In genomic region chr16:11565665-11566064, GRCh38 we compare ENCODE assay signal across 16 cellular contexts. TPM values are rescaled to one million over a fixed set of nuclear protein-coding genes. Genes with fewer than 3 reads are reported as not detected.
A peak's percentile ranks its signal among the peaks of the same experiment; 100 is the strongest.
DNase-seq lines count a peak whose midpoint lies in the region; ATAC-seq, FAIRE-seq and TF ChIP-seq lines count a peak whose summit lies in the region.
"Had no signal": no experiment of that assay in that cellular context is flagged by ENCODE, and none has a peak within 500 bp of the region (broad histone marks: within the 10 kb centered on the region; RNA-seq: fewer than 3 reads in every experiment).

No MANE protein-coding gene starts in this region.

- no peak for TF ChIP-seq EP300 in K562 (IDR thresholded peaks at IDR 0.05; ENCODE audit: low read length)

- no peaks in the 10 kb centered on the region for H4K20me1 ChIP-seq in K562 (replicated peaks; ENCODE audit: control insufficient read depth, insufficient read depth, low read length)

- in situ Hi-C loops in K562 (cut with MboI) = no loop called here

- H3K4me2 ChIP-seq in K562 (ENCODE audit: insufficient read depth, low read length) = no peak overlapping the region

- intact Hi-C loops in CD4-positive, alpha-beta T cell (cut with DNase I, micrococcal nuclease) = no loop called here
- intact Hi-C loops in Calu3 (cut with micrococcal nuclease; ENCODE audit: unreplicated experiment) (no loop called here), K562 (cut with micrococcal nuclease) (no loop called here)

- ATAC-seq in CD4-positive, alpha-beta T cell (ENCODE audit: poor library complexity) = no peak
- ATAC-seq in K562 (no peak), HG03175 (IDR thresholded peaks at IDR 0.05; ENCODE audit: unreplicated experiment) (no peak), GM21526 (IDR thresholded peaks at IDR 0.05; ENCODE audit: low FRiP score, unreplicated experiment) (no peak)
- ATAC-seq: left colon, Right ventricle myocardium inferior had no signal

- H3K36me3 ChIP-seq in K562 (ENCODE audit: control insufficient read depth, insufficient read depth, low read length) = no peaks in the 10 kb centered on the region
- H3K36me3 ChIP-seq: cardiac muscle cell, ovary had no signal

- TF ChIP-seq CTCF in CD4-positive, alpha-beta T cell (IDR thresholded peaks at IDR 0.05) = no peak
- TF ChIP-seq CTCF in Calu3 (IDR thresholded peaks at IDR 0.05; ENCODE audit: unreplicated experiment) (no peak), K562 (IDR thresholded peaks at IDR 0.05 in 2 of 3, conservative IDR thresholded peaks at IDR 0.05 in 1 of 3; ENCODE audit: insufficient read depth in 2 of 3, low read depth in 1 of 3, low read length in 3 of 3) (no peak), nephron (IDR thresholded peaks at IDR 0.05; ENCODE audit: unreplicated experiment in 3 of 3) (no peak)

- peaks cover 68% of the 10 kb centered on the region for H3K4me1 Mint-ChIP-seq in CD4-positive, alpha-beta T cell (ENCODE audit: low read depth)
- H3K4me1 Mint-ChIP-seq in Calu3 (ENCODE audit: low read depth, unreplicated experiment) (peaks cover 57% of the 10 kb centered on the region), nephron (peaks cover 37% of the 10 kb centered on the region)

- peak overlapping the region; percentile 94 for H3K27ac Mint-ChIP-seq in CD4-positive, alpha-beta T cell
- peak overlapping the region; percentile 41 for H3K27ac Mint-ChIP-seq in Calu3 (ENCODE audit: unreplicated experiment)
- H3K27ac Mint-ChIP-seq in nephron = peak overlapping the region in 2 of 3 experiments; percentile 28 to 63
- H3K27ac Mint-ChIP-seq: mesothelial cell of epicardium had no signal

- no peaks in the 10 kb centered on the region for H3K79me2 ChIP-seq in K562 (ENCODE audit: control insufficient read depth, insufficient read depth, low read length)

- H3K27me3 Mint-ChIP-seq in CD4-positive, alpha-beta T cell = no peaks in the 10 kb centered on the region
- H3K27me3 Mint-ChIP-seq in Calu3 (ENCODE audit: unreplicated experiment) (no peaks in the 10 kb centered on the region), nephron (ENCODE audit: low read depth) (no peaks in the 10 kb centered on the region)

- no peaks in the 10 kb centered on the region for H3K9me3 ChIP-seq in CD4-positive, alpha-beta T cell (ENCODE audit: control insufficient read depth, low read length)
- H3K9me3 ChIP-seq in K562 (replicated peaks; ENCODE audit: control insufficient read depth, insufficient read depth, low read depth, low read length) = no peaks in the 10 kb centered on the region
- H3K9me3 ChIP-seq: ovary had no signal

- BruUV-seq in Calu3 (replicated peaks; lab: Mats Ljungman, UMichigan) = no TSS peak
- BruUV-seq in K562 (replicated peaks; lab: Mats Ljungman, UMichigan) = no TSS peak

- H3K4me3 ChIP-seq in K562 = no peak overlapping the region
- H3K4me3 ChIP-seq: cardiac muscle cell, dorsolateral prefrontal cortex, ovary had no signal

- POLR2A ChIA-PET in CD4-positive, alpha-beta T cell (lab: Charles Lee) = no interaction called here
- POLR2A ChIA-PET in K562 (lab: Yijun Ruan, JAX) = interaction anchor here (1.1 kb wide), 1 partner anchor 1013 kb away, joined by 3 read pairs; no protein-coding TSS in a partner anchor

- 30% methylated on average over 11 of the region's 11 CpGs for WGBS in K562 (ENCODE audit: insufficient coverage, low coverage, missing lambda C conversion rate)

- no peak for TF ChIP-seq POLR2A in K562 (conservative IDR thresholded peaks at IDR 0.05)

- no peak for DNase-seq in CD4-positive, alpha-beta T cell
- DNase-seq in Calu3 = no peak
- DNase-seq in K562 (ENCODE audit: extremely low read depth in 1 of 4, low spot score in 3 of 4) = no peak
- no peak for DNase-seq in activated gamma-delta T cell treated with Interleukin-2 at 50 U/mL for 16 hours
- DNase-seq: activated CD4-positive, CD25-positive, alpha-beta regulatory T cell; left colon; NCI-H1092; NCI-H526; ovary had no signal

- H3K9ac ChIP-seq in K562 (ENCODE audit: insufficient read depth in 1 of 2, low read depth in 2 of 2, low read length in 2 of 2) = peak overlapping the region in 1 of 2 experiments; percentile 35; a peak in 1 of 4 replicates

- CTCF ChIA-PET in CD4-positive, alpha-beta T cell (lab: Charles Lee) = no interaction called here
- CTCF ChIA-PET in Calu3 (lab: Charles Lee) = interaction anchor here (0.6 kb wide), 1 partner anchor 889 kb away, joined by 7 read pairs; no protein-coding TSS in a partner anchor
- CTCF ChIA-PET in K562 (lab: Yijun Ruan, JAX; ENCODE audit: low intra/inter-chr PET ratio) = no interaction called here

- no peaks in the 10 kb centered on the region for H3K9me1 ChIP-seq in K562 (ENCODE audit: control insufficient read depth, insufficient read depth, low read length)

- TF ChIP-seq RAD21 in K562 (CRISPR knock-in tag; conservative IDR thresholded peaks at IDR 0.05 in 1 of 2, IDR thresholded peaks at IDR 0.05 in 1 of 2) = no peak

- no peak overlapping the region for H3K27ac ChIP-seq in CD4-positive, alpha-beta T cell (ENCODE audit: low read depth, low read length)
- H3K27ac ChIP-seq in K562 (ENCODE audit: extremely low read depth, low read depth, low read length) = no peak overlapping the region
- H3K27ac ChIP-seq: cardiac muscle cell, ovary had no signal

- no peak overlapping the region for H2AFZ ChIP-seq in K562 (ENCODE audit: low read depth, low read length)

- peaks cover 75% of the 10 kb centered on the region for H3K36me3 Mint-ChIP-seq in CD4-positive, alpha-beta T cell (ENCODE audit: low read depth)
- H3K36me3 Mint-ChIP-seq in Calu3 (ENCODE audit: insufficient read depth, unreplicated experiment) = peaks cover 88% of the 10 kb centered on the region
- peaks cover 8% of the 10 kb centered on the region for H3K36me3 Mint-ChIP-seq in nephron (ENCODE audit: low read depth)

- no peaks in the 10 kb centered on the region; a peak in 1 of 5 replicates for H3K4me1 ChIP-seq in K562 (replicated peaks in 1 of 2; ENCODE audit: control insufficient read depth in 2 of 2, insufficient read depth in 2 of 2, low read length in 2 of 2)

- FAIRE-seq in K562 (lab: Jason Lieb, UNC) = no peak

- H3K27me3 ChIP-seq in CD4-positive, alpha-beta T cell (ENCODE audit: control insufficient read depth, insufficient read depth, low read length) = no peaks in the 10 kb centered on the region
- H3K27me3 ChIP-seq in K562 (ENCODE audit: control insufficient read depth in 2 of 2, insufficient read depth in 2 of 2, low read length in 2 of 2) = peaks cover 0 to 21% of the 10 kb centered on the region in 2 experiments; a peak in 3 of 5 replicates
- H3K27me3 ChIP-seq: cardiac muscle cell, dorsolateral prefrontal cortex, ovary had no signal

- H3K4me3 Mint-ChIP-seq in CD4-positive, alpha-beta T cell = no peak overlapping the region
- no peak overlapping the region for H3K4me3 Mint-ChIP-seq in Calu3 (ENCODE audit: low read depth, unreplicated experiment)
- no peak overlapping the region for H3K4me3 Mint-ChIP-seq in nephron
- H3K4me3 Mint-ChIP-seq: mesothelial cell of epicardium had no signal

- no peaks in the 10 kb centered on the region for H3K9me3 Mint-ChIP-seq in CD4-positive, alpha-beta T cell
- H3K9me3 Mint-ChIP-seq in Calu3 (ENCODE audit: low read depth, unreplicated experiment) = no peaks in the 10 kb centered on the region
- no peaks in the 10 kb centered on the region for H3K9me3 Mint-ChIP-seq in nephron
- H3K9me3 Mint-ChIP-seq: mesothelial cell of epicardium had no signal

TF ChIP-seq in K562, 482 proteins besides CTCF, POLR2A, EP300 and RAD21 (continues in another document):
- no peak for TF ChIP-seq NFXL1 (CRISPR knock-in tag; IDR thresholded peaks at IDR 0.05)
- peak; percentile 90 for TF ChIP-seq RBM25 (IDR thresholded peaks at IDR 0.05; ENCODE audit: low read depth, low read length, severe bottlenecking)
- peak; percentile 98 for TF ChIP-seq ZFP36 (IDR thresholded peaks at IDR 0.05; ENCODE audit: low read depth, low read length, partially characterized antibody)
- TF ChIP-seq ZC3H11A (IDR thresholded peaks at IDR 0.05; ENCODE audit: low read depth, low read length) = no peak
- peak; percentile 54 for TF ChIP-seq PHF20 (IDR thresholded peaks at IDR 0.05; ENCODE audit: partially characterized antibody)
- peak; percentile 91 for TF ChIP-seq PTBP1 (IDR thresholded peaks at IDR 0.05; ENCODE audit: low read depth, low read length)
- TF ChIP-seq ESRRA (IDR thresholded peaks at IDR 0.05; ENCODE audit: borderline replicate concordance, low read depth) = peak; percentile 62; the same call in 1 of the 2 replicates
- peak in 1 of 2 experiments; percentile 66; a peak in 1 of 3 replicates for TF ChIP-seq CBX3 (IDR thresholded peaks at IDR 0.05; ENCODE audit: borderline replicate concordance in 1 of 2, low read length in 2 of 2)
- TF ChIP-seq CBX1 (IDR thresholded peaks at IDR 0.05; ENCODE audit: low read depth) = peak; percentile 96
- TF ChIP-seq BCOR (IDR thresholded peaks at IDR 0.05) = peak; percentile 98
- peak; percentile 99 for TF ChIP-seq ADNP (tag; IDR thresholded peaks at IDR 0.05)
- TF ChIP-seq RCOR1 (IDR thresholded peaks at IDR 0.05; ENCODE audit: borderline replicate concordance in 1 of 2, low read depth in 2 of 2, low read length in 2 of 2) = peak in 1 of 2 experiments; percentile 88; a peak in 2 of 4 replicates
- no peak for TF ChIP-seq GABPB2 (CRISPR knock-in tag; conservative IDR thresholded peaks at IDR 0.05)
- peak; percentile 97 for TF ChIP-seq SMARCA5 (IDR thresholded peaks at IDR 0.05)
- no peak for TF ChIP-seq FOXA3 (CRISPR knock-in tag; conservative IDR thresholded peaks at IDR 0.05 in 1 of 2, IDR thresholded peaks at IDR 0.05 in 1 of 2)
- no peak for TF ChIP-seq NBN (IDR thresholded peaks at IDR 0.05; ENCODE audit: low read depth)

RNA-seq across cellular contexts. Expression of gene LITAF, which starts 21.1 kb away (rescaled TPM):
- total RNA-seq in CD4-positive, alpha-beta T cell = 100 to 1,000 TPM; 226 to 257 TPM
- total RNA-seq in Calu3 (2022) = 328 and 443 TPM in 2 replicates
- 1.8 and 3.5 TPM in 2 replicates for total RNA-seq in K562 (2011; cell fraction: chromatin; rRNA removed; ENCODE audit: low replicate concordance)
- total RNA-seq in K562 (2011; cell fraction: nucleolus; rRNA removed) = 1.3 and 2.8 TPM in 2 replicates
- total RNA-seq in K562 (2011; cell fraction: nucleoplasm; rRNA removed) = 1.2 and 3.2 TPM in 2 replicates
- total RNA-seq in K562 (2014; rRNA removed) = 4.1 and 6.2 TPM in 2 replicates
- 7.5 and 10.0 TPM in 2 replicates for total RNA-seq in K562 (2014; rRNA removed; fragmentation: Illumina TruSeq; extraction: Trizol)
- total RNA-seq in K562 (2015; rRNA removed; fragmentation: Illumina TruSeq; extraction: Trizol) = 11.1 and 11.9 TPM in 2 replicates
- 10.8 and 13.9 TPM in 2 replicates for total RNA-seq in K562 (2021)
- 4.4 and 7.8 TPM in 2 replicates for polyA plus RNA-seq in K562 (2011; rRNA removed)
- 15.6 and 16.4 TPM in 2 replicates for polyA plus RNA-seq in K562 (2011; cell fraction: cytosol; rRNA removed)
- polyA plus RNA-seq in K562 (2011; cell fraction: nucleus; rRNA removed) = 4.4 and 4.7 TPM in 2 replicates
- polyA plus RNA-seq in K562 (2012) = 14.5 and 40.7 TPM in 2 replicates
- polyA plus RNA-seq in K562 (2014; fragmentation: Illumina TruSeq; extraction: Trizol) = 14.1 and 14.8 TPM in 2 replicates
- polyA plus RNA-seq in K562 (2014; fragmentation: Nextera tagmentation; extraction: Ambion mirVana) = 10 to 100 TPM; 14.9 to 17.8 TPM
- 4.9 and 6.8 TPM in 2 replicates for polyA plus RNA-seq in K562 (2014; rRNA removed)
- polyA minus RNA-seq in K562 (2011; rRNA and poly(A)+ RNA removed) = 2.9 and 3.1 TPM in 2 replicates
- polyA minus RNA-seq in K562 (2011; cell fraction: cytosol; rRNA and poly(A)+ RNA removed) = 2.1 and 4.6 TPM in 2 replicates
- polyA minus RNA-seq in K562 (2011; cell fraction: nucleus; rRNA and poly(A)+ RNA removed) = 1.2 and 2.2 TPM in 2 replicates

Comparison
In these comparisons a context has a peak if more than half of its experiments do, and no peak if none do; other contexts are left out.
1. H3K27ac Mint-ChIP-seq: peak in every context shown above with its lines; median percentile 94 in CD4-positive, alpha-beta T cell; 46 in nephron; 41 in Calu3.
2. RNA of gene LITAF, which starts 21.1 kb away (total RNA-seq): 328 to 443 TPM in Calu3 and 226 to 257 TPM in CD4-positive, alpha-beta T cell; 1.2 to 13.9 TPM in K562; every median in the first group is over 10 times any median in the second.